8 cellular contexts compared by ENCODE assay signal in the genomic region with DNA sequence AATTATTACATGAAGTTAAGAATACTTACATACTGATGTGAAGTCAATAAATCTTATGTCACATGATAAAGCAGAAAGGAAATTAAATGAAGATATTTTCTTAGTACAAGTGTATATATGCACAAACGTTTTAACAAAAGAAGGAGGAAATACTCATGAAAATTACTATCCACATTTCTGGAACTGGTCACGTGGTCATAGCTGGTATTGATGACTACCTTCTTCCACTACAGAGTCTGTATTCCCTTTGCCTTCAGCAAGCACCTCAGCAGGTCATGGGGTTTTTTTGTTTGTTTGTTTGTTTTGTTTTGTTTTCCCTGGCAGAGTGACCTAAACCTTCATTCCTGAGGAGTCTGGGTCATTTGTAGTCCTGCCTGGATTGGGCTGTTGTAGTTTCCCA.
"Had no signal": no experiment of that assay in that cellular context is flagged by ENCODE, and none has a peak within 500 bp of the region (broad histone marks: within the 10 kb centered on the region; RNA-seq: fewer than 3 reads in every experiment).

No MANE protein-coding gene starts in this region.

- ATAC-seq: GM12878 had no signal

- H3K4me3 ChIP-seq: GM12878 had no signal

- DNase-seq: GDM1, GF-D8 had no signal

- FAIRE-seq: G401.6, GM12878, GM12891, GM12892, GM18507, GM19239 had no signal
